In genomic region chr6:26299286-26300042, GRCh38 we compare ENCODE assay signal across 18 cellular contexts.
DNase-seq lines count a peak whose midpoint lies in the region; ATAC-seq, FAIRE-seq and TF ChIP-seq lines count a peak whose summit lies in the region.
"Had no signal": no experiment of that assay in that cellular context is flagged by ENCODE, and none has a peak within 500 bp of the region (broad histone marks: within the 10 kb centered on the region; RNA-seq: fewer than 3 reads in every experiment).

No MANE protein-coding gene starts in this region.

- in situ Hi-C loops in K562 (cut with MboI): no loop called here

- H3K4me3 Mint-ChIP-seq in activated CD4-positive, alpha-beta T cell treated with anti-CD3 and anti-CD28 coated beads for 36 hours: no peak overlapping the region
- H3K4me3 Mint-ChIP-seq: activated CD4-positive, alpha-beta memory T cell treated with anti-CD3 and anti-CD28 coated beads for 36 hours had no signal

- H3K4me3 ChIP-seq in K562 (peak overlapping the region; percentile 19), iPS-20b (ENCODE audit: low read length) (peak overlapping the region; percentile 86)
- H3K4me3 ChIP-seq: ascending aorta, mucosa of descending colon, ovary, spleen had no signal

- H3K9ac ChIP-seq in K562 (ENCODE audit: insufficient read depth in 1 of 2, low read depth in 2 of 2, low read length in 2 of 2): peak overlapping the region in 1 of 2 experiments; percentile 65; a peak in 2 of 4 replicates
- peak overlapping the region; percentile 60; the same call in 1 of the 2 replicates for H3K9ac ChIP-seq in iPS-20b (ENCODE audit: low read depth, low read length)

- H3K9me1 ChIP-seq in K562 (ENCODE audit: control insufficient read depth, insufficient read depth, low read length): no peaks in the 10 kb centered on the region

- no peaks in the 10 kb centered on the region for H4K20me1 ChIP-seq in K562 (replicated peaks; ENCODE audit: control insufficient read depth, insufficient read depth, low read length)

- H3K27me3 Mint-ChIP-seq in activated CD4-positive, alpha-beta T cell treated with anti-CD3 and anti-CD28 coated beads for 36 hours: peaks cover 3% of the 10 kb centered on the region
- H3K27me3 Mint-ChIP-seq: activated CD4-positive, alpha-beta memory T cell treated with anti-CD3 and anti-CD28 coated beads for 36 hours had no signal

- H3K27ac ChIP-seq in K562 (ENCODE audit: extremely low read depth, low read depth, low read length) (peak overlapping the region; percentile 60), iPS-20b (ENCODE audit: low read length) (no peak overlapping the region)
- H3K27ac ChIP-seq: ascending aorta, ovary, spleen had no signal

- H3K27ac Mint-ChIP-seq in activated CD4-positive, alpha-beta T cell treated with anti-CD3 and anti-CD28 coated beads for 36 hours: no peak overlapping the region
- H3K27ac Mint-ChIP-seq: activated CD4-positive, alpha-beta memory T cell treated with anti-CD3 and anti-CD28 coated beads for 36 hours had no signal

- H3K9me3 ChIP-seq in K562 (replicated peaks; ENCODE audit: control insufficient read depth, insufficient read depth, low read depth, low read length): peaks cover 12% of the 10 kb centered on the region
- no peaks in the 10 kb centered on the region for H3K9me3 ChIP-seq in iPS-20b (ENCODE audit: insufficient read depth, low read depth, low read length)
- H3K9me3 ChIP-seq: ascending aorta, mucosa of descending colon, ovary, spleen had no signal

- TF ChIP-seq POLR2A in K562 (conservative IDR thresholded peaks at IDR 0.05): no peak

- H3K36me3 Mint-ChIP-seq in activated CD4-positive, alpha-beta T cell treated with anti-CD3 and anti-CD28 coated beads for 36 hours (ENCODE audit: low read depth): no peaks in the 10 kb centered on the region
- H3K36me3 Mint-ChIP-seq: activated CD4-positive, alpha-beta memory T cell treated with anti-CD3 and anti-CD28 coated beads for 36 hours had no signal

- H3K4me1 ChIP-seq in K562 (replicated peaks in 1 of 2; ENCODE audit: control insufficient read depth in 2 of 2, insufficient read depth in 2 of 2, low read length in 2 of 2): peaks cover 4 to 58% of the 10 kb centered on the region in 2 experiments
- no peaks in the 10 kb centered on the region for H3K4me1 ChIP-seq in iPS-20b (ENCODE audit: insufficient read depth, low read length)
- H3K4me1 ChIP-seq: ascending aorta had no signal

- no peak for TF ChIP-seq CTCF in K562 (IDR thresholded peaks at IDR 0.05 in 2 of 3, conservative IDR thresholded peaks at IDR 0.05 in 1 of 3; ENCODE audit: insufficient read depth in 2 of 3, low read depth in 1 of 3, low read length in 3 of 3)

- H3K4me2 ChIP-seq in K562 (ENCODE audit: insufficient read depth, low read length): peak overlapping the region; percentile 68

- CTCF ChIA-PET in K562 (lab: Yijun Ruan, JAX; ENCODE audit: low intra/inter-chr PET ratio): no interaction called here
- CTCF ChIA-PET in activated CD4-positive, alpha-beta T cell treated with anti-CD3 and anti-CD28 coated beads for 36 hours (lab: Charles Lee): interaction anchor here (0.8 to 1.0 kb wide), 3 partner anchors 8 to 175 kb away, joined by 3 read pairs; no protein-coding TSS in a partner anchor

- FAIRE-seq in K562 (lab: Jason Lieb, UNC): no peak

- H2AFZ ChIP-seq in K562 (ENCODE audit: low read depth, low read length): peak overlapping the region; percentile 79

- TF ChIP-seq EP300 in K562 (IDR thresholded peaks at IDR 0.05; ENCODE audit: low read length): peak; percentile 66

- H3K36me3 ChIP-seq in K562 (ENCODE audit: control insufficient read depth, insufficient read depth, low read length) (peaks cover 6% of the 10 kb centered on the region; the same call in 1 of the 3 replicates), iPS-20b (ENCODE audit: insufficient read depth, low read depth, low read length) (no peaks in the 10 kb centered on the region)
- H3K36me3 ChIP-seq: ascending aorta, ovary, spleen had no signal

- ATAC-seq in K562: no peak
- no peak for ATAC-seq in activated CD4-positive, alpha-beta T cell treated with anti-CD3 and anti-CD28 coated beads for 36 hours
- ATAC-seq in HG02840 (IDR thresholded peaks at IDR 0.05; ENCODE audit: low FRiP score, unreplicated experiment): no peak
- ATAC-seq in HG02763 (IDR thresholded peaks at IDR 0.05; ENCODE audit: unreplicated experiment): no peak
- ATAC-seq: mucosa of descending colon had no signal

- H3K4me1 Mint-ChIP-seq in activated CD4-positive, alpha-beta T cell treated with anti-CD3 and anti-CD28 coated beads for 36 hours: peaks cover 36% of the 10 kb centered on the region

- POLR2A ChIA-PET in K562 (lab: Yijun Ruan, JAX): interaction anchor here (0.5 to 6.8 kb wide), 4 partner anchors 83 to 176 kb away, joined by 3 to 89 read pairs (median 3); a partner anchor contains a TSS
- POLR2A ChIA-PET in activated CD4-positive, alpha-beta T cell treated with anti-CD3 and anti-CD28 coated beads for 36 hours (lab: Charles Lee): no interaction called here

- no peaks in the 10 kb centered on the region for H3K27me3 ChIP-seq in K562 (ENCODE audit: control insufficient read depth in 2 of 2, insufficient read depth in 2 of 2, low read length in 2 of 2)
- no peaks in the 10 kb centered on the region for H3K27me3 ChIP-seq in iPS-20b (ENCODE audit: insufficient read depth, low read length)
- H3K27me3 ChIP-seq: ascending aorta, ovary, spleen had no signal

- no TSS peak for BruUV-seq in K562 (replicated peaks; lab: Mats Ljungman, UMichigan)

- intact Hi-C loops in K562 (cut with micrococcal nuclease): no loop called here
- intact Hi-C loops in activated CD4-positive, alpha-beta T cell treated with anti-CD3 and anti-CD28 coated beads for 36 hours (cut with DNase I, micrococcal nuclease): no loop called here

- no peaks in the 10 kb centered on the region for H3K9me3 Mint-ChIP-seq in activated CD4-positive, alpha-beta T cell treated with anti-CD3 and anti-CD28 coated beads for 36 hours (ENCODE audit: low read depth)
- H3K9me3 Mint-ChIP-seq: activated CD4-positive, alpha-beta memory T cell treated with anti-CD3 and anti-CD28 coated beads for 36 hours had no signal

- no peak for TF ChIP-seq RAD21 in K562 (CRISPR knock-in tag; conservative IDR thresholded peaks at IDR 0.05 in 1 of 2, IDR thresholded peaks at IDR 0.05 in 1 of 2)

- H3K79me2 ChIP-seq in K562 (ENCODE audit: control insufficient read depth, insufficient read depth, low read length): no peaks in the 10 kb centered on the region

- 37% methylated on average over 23 of the region's 23 CpGs for WGBS in K562 (ENCODE audit: insufficient coverage, low coverage, missing lambda C conversion rate)

- DNase-seq in Daoy (ENCODE audit: low read depth) (peak; percentile 46), HT1080 (ENCODE audit: low read depth) (peak; percentile 51), K562 (ENCODE audit: extremely low read depth in 1 of 4, low spot score in 3 of 4) (peak in 3 of 4 experiments; percentile 39 to 72 (median 59)), SHP77 (lab: John Stamatoyannopoulos, UW) (no peak)
- DNase-seq in activated CD4-positive, alpha-beta T cell treated with anti-CD3 and anti-CD28 coated beads for 36 hours: no peak
- DNase-seq: activated CD4-positive, alpha-beta memory T cell treated with anti-CD3 and anti-CD28 coated beads for 36 hours; activated effector memory CD4-positive, alpha-beta T cell treated with anti-CD3 and anti-CD28 coated beads, Interleukin-2, amount 50 U/mL, for 16 hours; dermis blood vessel endothelial cell; islet precursor cell; mucosa of descending colon; MV-4-11; NCI-H2171 treated with DMSO at 0.1 percent for 48 hours; ovary; spleen had no signal

TF ChIP-seq in K562, 482 proteins besides CTCF, POLR2A, EP300 and RAD21 (continues in another document):
- TF ChIP-seq ATF1 (CRISPR knock-in tag; IDR thresholded peaks at IDR 0.05): no peak
- TF ChIP-seq ATF1 (tag; IDR thresholded peaks at IDR 0.05): no peak
- TF ChIP-seq ZNF780A (CRISPR knock-in tag; IDR thresholded peaks at IDR 0.05): no peak
- no peak for TF ChIP-seq PHF21A (IDR thresholded peaks at IDR 0.05; ENCODE audit: borderline replicate concordance, low read depth)
- no peak for TF ChIP-seq ZNF75A (CRISPR knock-in tag; IDR thresholded peaks at IDR 0.05)
- TF ChIP-seq CBFA2T2 (conservative IDR thresholded peaks at IDR 0.05): no peak
- TF ChIP-seq MYNN (IDR thresholded peaks at IDR 0.05): no peak
- TF ChIP-seq MYNN (CRISPR knock-in tag; IDR thresholded peaks at IDR 0.05): no peak
- TF ChIP-seq SIN3B (IDR thresholded peaks at IDR 0.05; ENCODE audit: low read depth): no peak
- no peak for TF ChIP-seq RHOXF2B (CRISPR knock-in tag; conservative IDR thresholded peaks at IDR 0.05)
- no peak for TF ChIP-seq GTF2A2 (tag; IDR thresholded peaks at IDR 0.05)
- TF ChIP-seq ZNF639 (CRISPR knock-in tag; conservative IDR thresholded peaks at IDR 0.05 in 1 of 2, IDR thresholded peaks at IDR 0.05 in 1 of 2): 0 out of 4 replicates have a peak, but pooled peaks of 1 of the 2 experiments have one; percentile 48
- TF ChIP-seq MTA2 (IDR thresholded peaks at IDR 0.05; ENCODE audit: low read depth): no peak
- peak; percentile 29; the same call in 1 of the 2 replicates for TF ChIP-seq CEBPG (CRISPR knock-in tag; IDR thresholded peaks at IDR 0.05)
- peak; percentile 60 to 79; a peak in 3 of 4 replicates for TF ChIP-seq CEBPG (tag; conservative IDR thresholded peaks at IDR 0.05 in 1 of 2, IDR thresholded peaks at IDR 0.05 in 1 of 2)
- TF ChIP-seq MAFF (IDR thresholded peaks at IDR 0.05; ENCODE audit: low read length): 0 out of 2 replicates have a peak, but pooled peaks have one; percentile 7
- peak; percentile 13; the same call in 1 of the 2 replicates for TF ChIP-seq TEAD4 (IDR thresholded peaks at IDR 0.05; ENCODE audit: low read length)
- TF ChIP-seq TEAD4 (CRISPR knock-in tag; IDR thresholded peaks at IDR 0.05; ENCODE audit: borderline replicate concordance): no peak

Comparison
In these comparisons a context has a peak if more than half of its experiments do, and no peak if none do; other contexts are left out.
1. DNase-seq: peak in Daoy (single experiment), HT1080 (single experiment) and K562 (3 of 4); none in activated CD4-positive, alpha-beta T cell treated with anti-CD3 and anti-CD28 coated beads for 36 hours (single experiment) and SHP77 (0 of 2).